In the genomic region with DNA sequence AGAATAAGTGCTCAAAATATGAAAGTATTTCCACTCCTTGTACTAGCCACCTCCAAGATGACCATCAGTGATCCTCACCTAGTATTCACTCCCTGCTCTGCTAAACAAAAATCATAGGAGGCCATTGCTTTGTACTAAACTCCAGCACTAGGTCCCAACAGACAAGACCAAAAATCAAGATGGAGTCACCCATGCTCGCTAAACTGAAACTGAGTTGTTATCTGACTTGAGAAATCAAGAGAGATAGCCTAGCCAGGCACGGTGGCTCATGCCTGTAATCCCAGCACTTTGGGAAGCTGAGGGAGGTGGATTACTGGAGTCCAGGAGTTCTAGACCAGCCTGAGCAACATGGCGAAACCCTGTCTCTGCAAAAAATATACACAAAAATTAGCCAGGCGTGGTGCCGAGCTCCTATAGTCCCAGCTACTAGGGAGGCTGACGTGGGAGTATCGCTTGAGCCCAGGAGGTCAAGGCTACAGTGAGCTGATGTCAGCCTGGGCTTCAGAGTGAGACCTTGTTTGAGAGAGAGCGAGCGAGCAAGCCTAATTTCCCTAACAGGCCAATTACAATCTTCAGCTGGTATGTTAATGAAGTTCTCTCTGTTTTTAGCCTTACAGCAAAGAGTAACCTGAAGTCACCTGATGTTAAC, we compare ENCODE assay signal across 1 cellular context.
TF ChIP-seq lines count a peak whose summit lies in the region.

No MANE protein-coding gene starts in this region.

TF ChIP-seq in GM23338, 12 proteins besides CTCF, POLR2A, EP300 and RAD21 (continued from another document):
- TF ChIP-seq, protein P1, sequence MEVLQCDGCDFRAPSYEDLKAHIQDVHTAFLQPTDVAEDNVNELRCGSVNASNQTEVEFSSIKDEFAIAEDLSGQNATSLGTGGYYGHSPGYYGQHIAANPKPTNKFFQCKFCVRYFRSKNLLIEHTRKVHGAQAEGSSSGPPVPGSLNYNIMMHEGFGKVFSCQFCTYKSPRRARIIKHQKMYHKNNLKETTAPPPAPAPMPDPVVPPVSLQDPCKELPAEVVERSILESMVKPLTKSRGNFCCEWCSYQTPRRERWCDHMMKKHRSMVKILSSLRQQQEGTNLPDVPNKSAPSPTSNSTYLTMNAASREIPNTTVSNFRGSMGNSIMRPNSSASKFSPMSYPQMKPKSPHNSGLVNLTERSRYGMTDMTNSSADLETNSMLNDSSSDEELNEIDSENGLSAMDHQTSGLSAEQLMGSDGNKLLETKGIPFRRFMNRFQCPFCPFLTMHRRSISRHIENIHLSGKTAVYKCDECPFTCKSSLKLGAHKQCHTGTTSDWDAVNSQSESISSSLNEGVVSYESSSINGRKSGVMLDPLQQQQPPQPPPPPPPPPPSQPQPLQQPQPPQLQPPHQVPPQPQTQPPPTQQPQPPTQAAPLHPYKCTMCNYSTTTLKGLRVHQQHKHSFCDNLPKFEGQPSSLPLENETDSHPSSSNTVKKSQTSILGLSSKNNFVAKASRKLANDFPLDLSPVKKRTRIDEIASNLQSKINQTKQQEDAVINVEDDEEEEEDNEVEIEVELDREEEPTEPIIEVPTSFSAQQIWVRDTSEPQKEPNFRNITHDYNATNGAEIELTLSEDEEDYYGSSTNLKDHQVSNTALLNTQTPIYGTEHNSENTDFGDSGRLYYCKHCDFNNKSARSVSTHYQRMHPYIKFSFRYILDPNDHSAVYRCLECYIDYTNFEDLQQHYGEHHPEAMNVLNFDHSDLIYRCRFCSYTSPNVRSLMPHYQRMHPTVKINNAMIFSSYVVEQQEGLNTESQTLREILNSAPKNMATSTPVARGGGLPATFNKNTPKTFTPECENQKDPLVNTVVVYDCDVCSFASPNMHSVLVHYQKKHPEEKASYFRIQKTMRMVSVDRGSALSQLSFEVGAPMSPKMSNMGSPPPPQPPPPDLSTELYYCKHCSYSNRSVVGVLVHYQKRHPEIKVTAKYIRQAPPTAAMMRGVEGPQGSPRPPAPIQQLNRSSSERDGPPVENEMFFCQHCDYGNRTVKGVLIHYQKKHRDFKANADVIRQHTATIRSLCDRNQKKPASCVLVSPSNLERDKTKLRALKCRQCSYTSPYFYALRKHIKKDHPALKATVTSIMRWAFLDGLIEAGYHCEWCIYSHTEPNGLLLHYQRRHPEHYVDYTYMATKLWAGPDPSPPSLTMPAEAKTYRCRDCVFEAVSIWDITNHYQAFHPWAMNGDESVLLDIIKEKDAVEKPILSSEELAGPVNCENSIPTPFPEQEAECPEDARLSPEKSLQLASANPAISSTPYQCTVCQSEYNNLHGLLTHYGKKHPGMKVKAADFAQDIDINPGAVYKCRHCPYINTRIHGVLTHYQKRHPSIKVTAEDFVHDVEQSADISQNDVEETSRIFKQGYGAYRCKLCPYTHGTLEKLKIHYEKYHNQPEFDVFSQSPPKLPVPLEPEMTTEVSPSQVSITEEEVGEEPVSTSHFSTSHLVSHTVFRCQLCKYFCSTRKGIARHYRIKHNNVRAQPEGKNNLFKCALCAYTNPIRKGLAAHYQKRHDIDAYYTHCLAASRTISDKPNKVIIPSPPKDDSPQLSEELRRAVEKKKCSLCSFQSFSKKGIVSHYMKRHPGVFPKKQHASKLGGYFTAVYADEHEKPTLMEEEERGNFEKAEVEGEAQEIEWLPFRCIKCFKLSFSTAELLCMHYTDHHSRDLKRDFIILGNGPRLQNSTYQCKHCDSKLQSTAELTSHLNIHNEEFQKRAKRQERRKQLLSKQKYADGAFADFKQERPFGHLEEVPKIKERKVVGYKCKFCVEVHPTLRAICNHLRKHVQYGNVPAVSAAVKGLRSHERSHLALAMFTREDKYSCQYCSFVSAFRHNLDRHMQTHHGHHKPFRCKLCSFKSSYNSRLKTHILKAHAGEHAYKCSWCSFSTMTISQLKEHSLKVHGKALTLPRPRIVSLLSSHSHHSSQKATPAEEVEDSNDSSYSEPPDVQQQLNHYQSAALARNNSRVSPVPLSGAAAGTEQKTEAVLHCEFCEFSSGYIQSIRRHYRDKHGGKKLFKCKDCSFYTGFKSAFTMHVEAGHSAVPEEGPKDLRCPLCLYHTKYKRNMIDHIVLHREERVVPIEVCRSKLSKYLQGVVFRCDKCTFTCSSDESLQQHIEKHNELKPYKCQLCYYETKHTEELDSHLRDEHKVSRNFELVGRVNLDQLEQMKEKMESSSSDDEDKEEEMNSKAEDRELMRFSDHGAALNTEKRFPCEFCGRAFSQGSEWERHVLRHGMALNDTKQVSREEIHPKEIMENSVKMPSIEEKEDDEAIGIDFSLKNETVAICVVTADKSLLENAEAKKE (CRISPR knock-in tag; IDR thresholded peaks at IDR 0.05), result no peak
